ENCODE assay signal across 9 cellular contexts in genomic region chr2:233060500-233061006, GRCh38. TPM values are rescaled to one million over a fixed set of nuclear protein-coding genes. Genes with fewer than 3 reads are reported as not detected.
A peak's percentile ranks its signal among the peaks of the same experiment; 100 is the strongest.
DNase-seq lines count a peak whose midpoint lies in the region; ATAC-seq and TF ChIP-seq lines count a peak whose summit lies in the region.
"Had no signal": no experiment of that assay in that cellular context is flagged by ENCODE, and none has a peak within 500 bp of the region (broad histone marks: within the 10 kb centered on the region; RNA-seq: fewer than 3 reads in every experiment).

No MANE protein-coding gene starts in this region.

- H3K27ac Mint-ChIP-seq in naive B cell, result peak overlapping the region; percentile 92 to 99 (median 98)

- H3K9me3 ChIP-seq in heart right ventricle (no peaks in the 10 kb centered on the region), adrenal gland (replicated peaks in 1 of 3) (no peaks in the 10 kb centered on the region)

- H3K36me3 Mint-ChIP-seq in naive B cell, result peaks cover 0 to 5% of the 10 kb centered on the region in 2 donors

- ATAC-seq in heart right ventricle (peak in 3 of 8 donors; percentile 1 to 9 (median 2)), left ventricle myocardium superior (no peak), naive B cell (ENCODE audit: low read depth in 2 of 2) (peak; percentile 17 to 20), GM21515 (IDR thresholded peaks at IDR 0.05; ENCODE audit: unreplicated experiment) (no peak)
- ATAC-seq: SK-N-SH treated with all-trans-retinoic acid at 6 μM for 48 hours had no signal

- no peaks in the 10 kb centered on the region for H3K27me3 Mint-ChIP-seq in naive B cell

- H3K27me3 ChIP-seq in heart right ventricle (no peaks in the 10 kb centered on the region), adrenal gland (no peaks in the 10 kb centered on the region)

- intact Hi-C loops in heart right ventricle (cut with DNase I) (no loop called here), left ventricle myocardium superior (cut with micrococcal nuclease) (no loop called here), adrenal gland (cut with DNase I) (loop anchor here in 1 of 2 donors (10.0 kb wide), 1 partner anchor 184 kb away; no protein-coding TSS in a partner anchor)

- peak overlapping the region; percentile 73 to 99 (median 96) for H3K4me3 Mint-ChIP-seq in naive B cell

- H3K9me3 Mint-ChIP-seq in naive B cell, result peaks cover 0 to 4% (median 0%) of the 10 kb centered on the region in 7 donors

- DNase-seq in heart right ventricle (no peak), left ventricle myocardium superior (no peak), adrenal gland (no peak), naive B cell (no peak), ecto neural progenitor cell (ENCODE audit: low spot score) (no peak), NCI-H2227 (lab: John Stamatoyannopoulos, UW; ENCODE audit: unreplicated experiment) (no peak)
- DNase-seq in stimulated activated CD4-positive, alpha-beta T cell treated with anti-CD3 and anti-CD28 coated beads, Interleukin-12 subunit alpha, Interleukin-12 subunit beta, amount 100 ng/mL, for 4 hours, result no peak

- whole genome bisulfite sequencing in heart right ventricle, 2 donors, result 62 to 68% methylated on average over 13 of the region's 13 CpGs
- 43 to 68% (median 50%) methylated on average over 1 to 13 of the region's 13 CpGs for WGBS in adrenal gland, 4 donors

- TF ChIP-seq CTCF in heart right ventricle (IDR thresholded peaks at IDR 0.05) (no peak), adrenal gland (IDR thresholded peaks at IDR 0.05) (no peak)

- peak overlapping the region; percentile 78 to 98 (median 88) for H3K27ac ChIP-seq in heart right ventricle
- H3K27ac ChIP-seq in adrenal gland, result peak overlapping the region in 4 of 5 donors; percentile 13 to 89 (median 50)

- H3K4me3 ChIP-seq in heart right ventricle (peak overlapping the region; percentile 32 to 82 (median 59)), adrenal gland (peak overlapping the region in 2 of 4 donors; percentile 25 to 55)

- peaks cover 11 to 57% (median 37%) of the 10 kb centered on the region in 9 donors for H3K4me1 ChIP-seq in heart right ventricle
- H3K4me1 ChIP-seq in adrenal gland (replicated peaks in 1 of 2), result no peaks in the 10 kb centered on the region

- H3K36me3 ChIP-seq in heart right ventricle, result peaks cover 0 to 5% (median 0%) of the 10 kb centered on the region in 9 donors
- no peaks in the 10 kb centered on the region for H3K36me3 ChIP-seq in adrenal gland (replicated peaks in 1 of 2)

- no peak for TF ChIP-seq POLR2A in adrenal gland (IDR thresholded peaks at IDR 0.05)

- peaks cover 39 to 58% (median 54%) of the 10 kb centered on the region in 3 donors for H3K4me1 Mint-ChIP-seq in naive B cell

RNA-seq across cellular contexts. Expression of gene INPP5D, which starts 0.4 kb away (rescaled TPM):
- total RNA-seq in heart right ventricle, result 10 to 100 TPM in 1 of 10 donors, 1 to 10 TPM in 9; 2.9 to 17.2 (median 5.7) TPM
- polyA plus RNA-seq in heart right ventricle, result 1 to 10 TPM; 3.6 to 7.5 TPM
- 5.8 TPM for total RNA-seq in left ventricle myocardium superior
- 10 to 100 TPM in 7 of 8 donors, 1 to 10 TPM in 1; 7.1 to 29.4 (median 17.0) TPM for total RNA-seq in adrenal gland
- polyA plus RNA-seq in adrenal gland, result 10 to 100 TPM in 1 of 3 donors, 1 to 10 TPM in 2; 4.5 to 15.6 (median 5.9) TPM
- 100 to 1,000 TPM in 4 of 6 donors, 10 to 100 TPM in 2; 56.8 to 230 (median 102) TPM for polyA plus RNA-seq in naive B cell (ENCODE audit: low read depth in 6 of 6)

RNA-seq across cellular contexts. Expression of gene NEU2, which starts 28.1 kb away (rescaled TPM):
- not detected for total RNA-seq in heart right ventricle
- polyA plus RNA-seq in heart right ventricle, result not detected
- not detected for total RNA-seq in left ventricle myocardium superior
- not detected for total RNA-seq in adrenal gland
- not detected for polyA plus RNA-seq in adrenal gland
- not detected for polyA plus RNA-seq in naive B cell (ENCODE audit: low read depth in 6 of 6)

RNA-seq across cellular contexts. Expression of gene NGEF, which starts 47.5 kb away (rescaled TPM):
- under 1 TPM in 7 of 10 donors, not detected in 3; 0.27 to 0.75 (median 0.62) TPM for total RNA-seq in heart right ventricle
- under 1 TPM; 0.42 to 0.44 TPM for polyA plus RNA-seq in heart right ventricle
- not detected for total RNA-seq in left ventricle myocardium superior
- 100 to 1,000 TPM in 1 of 8 donors, 10 to 100 TPM in 7; 32.0 to 258 (median 46.1) TPM for total RNA-seq in adrenal gland
- polyA plus RNA-seq in adrenal gland, result 100 to 1,000 TPM in 1 of 3 donors, 10 to 100 TPM in 2; 10.1 to 467 (median 28.5) TPM
- under 1 TPM in 1 of 6 donors, not detected in 5; 0.74 TPM for polyA plus RNA-seq in naive B cell (ENCODE audit: low read depth in 6 of 6)

Comparison
In these comparisons a context has a peak if more than half of its experiments do, and no peak if none do; other contexts are left out.
1. ATAC-seq: peak in naive B cell (2 of 2); none in left ventricle myocardium superior (single experiment) and GM21515 (single experiment).
2. RNA of gene NGEF, which starts 47.5 kb away (total RNA-seq): 32.0 to 258 TPM in adrenal gland; 0.27 to 0.75 TPM in heart right ventricle and not detected in left ventricle myocardium superior (single experiment); every median in the first group is over 10 times any median in the second.